Comparison of ENCODE assay signal across 22 cellular contexts in genomic region chr4:1018147-1019020, GRCh38. TPM values are rescaled to one million over a fixed set of nuclear protein-coding genes. Genes with fewer than 3 reads are reported as not detected.
DNase-seq lines count a peak whose midpoint lies in the region; ATAC-seq, FAIRE-seq and TF ChIP-seq lines count a peak whose summit lies in the region.
"Had no signal": no experiment of that assay in that cellular context is flagged by ENCODE, and none has a peak within 500 bp of the region (broad histone marks: within the 10 kb centered on the region; RNA-seq: fewer than 3 reads in every experiment).

No MANE protein-coding gene starts in this region.

- no peaks in the 10 kb centered on the region for H3K9me3 Mint-ChIP-seq in astrocyte (ENCODE audit: unreplicated experiment)
- no peaks in the 10 kb centered on the region for H3K9me3 Mint-ChIP-seq in stimulated activated naive B cell treated with anti-CD40 and anti-IgM and Interleukin-4, amounts not matched to agents 10 μg/mL and 1 μg/mL and 100 μg/mL, for 72 hours
- H3K9me3 Mint-ChIP-seq: CD14-positive monocyte had no signal

- no peak overlapping the region for H3K27ac Mint-ChIP-seq in astrocyte (ENCODE audit: unreplicated experiment)
- H3K27ac Mint-ChIP-seq in stimulated activated naive B cell treated with anti-CD40 and anti-IgM and Interleukin-4, amounts not matched to agents 10 μg/mL and 1 μg/mL and 100 μg/mL, for 72 hours: peak overlapping the region; percentile 65
- H3K27ac Mint-ChIP-seq: CD14-positive monocyte had no signal

- no peak for ATAC-seq in stimulated activated naive B cell treated with anti-CD40 and anti-IgM and Interleukin-4, amounts not matched to agents 10 μg/mL and 1 μg/mL and 100 μg/mL, for 72 hours (replicated peaks)

- no peaks in the 10 kb centered on the region for H3K27me3 Mint-ChIP-seq in astrocyte (ENCODE audit: low read depth, unreplicated experiment)
- no peaks in the 10 kb centered on the region for H3K27me3 Mint-ChIP-seq in stimulated activated naive B cell treated with anti-CD40 and anti-IgM and Interleukin-4, amounts not matched to agents 10 μg/mL and 1 μg/mL and 100 μg/mL, for 72 hours

- peaks cover 28% of the 10 kb centered on the region for H3K4me1 ChIP-seq in astrocyte (ENCODE audit: insufficient read depth, low read length)
- H3K4me1 ChIP-seq: HAP-1, SJSA1 had no signal

- peaks cover 2% of the 10 kb centered on the region for H3K36me3 Mint-ChIP-seq in astrocyte (ENCODE audit: low read depth, unreplicated experiment)
- H3K36me3 Mint-ChIP-seq in stimulated activated naive B cell treated with anti-CD40 and anti-IgM and Interleukin-4, amounts not matched to agents 10 μg/mL and 1 μg/mL and 100 μg/mL, for 72 hours: peaks cover 0 to 3% of the 10 kb centered on the region in 2 donors
- H3K36me3 Mint-ChIP-seq: CD14-positive monocyte had no signal

- no peaks in the 10 kb centered on the region for H3K36me3 ChIP-seq in astrocyte (ENCODE audit: insufficient read depth, low read length)
- H3K36me3 ChIP-seq: Peyer's patch, SJSA1 had no signal

- H3K4me1 Mint-ChIP-seq in astrocyte (ENCODE audit: low read depth, unreplicated experiment): peaks cover 2% of the 10 kb centered on the region
- H3K4me1 Mint-ChIP-seq in stimulated activated naive B cell treated with anti-CD40 and anti-IgM and Interleukin-4, amounts not matched to agents 10 μg/mL and 1 μg/mL and 100 μg/mL, for 72 hours: peaks cover 12 to 52% of the 10 kb centered on the region in 2 donors

- no peak overlapping the region for H3K4me3 Mint-ChIP-seq in astrocyte (ENCODE audit: unreplicated experiment)
- no peak overlapping the region for H3K4me3 Mint-ChIP-seq in stimulated activated naive B cell treated with anti-CD40 and anti-IgM and Interleukin-4, amounts not matched to agents 10 μg/mL and 1 μg/mL and 100 μg/mL, for 72 hours
- H3K4me3 Mint-ChIP-seq: CD14-positive monocyte had no signal

- no peaks in the 10 kb centered on the region for H3K27me3 ChIP-seq in astrocyte (ENCODE audit: insufficient read depth, low read length)
- H3K27me3 ChIP-seq: Peyer's patch, SJSA1 had no signal

- no peak overlapping the region for H3K9ac ChIP-seq in astrocyte (ENCODE audit: low read length)

- peaks cover 71% of the 10 kb centered on the region for H4K20me1 ChIP-seq in astrocyte (ENCODE audit: insufficient read depth, low read length)

- no peak for TF ChIP-seq CTCF in astrocyte (IDR thresholded peaks at IDR 0.05; ENCODE audit: insufficient read depth, low read depth, low read length)

- H3K4me3 ChIP-seq in astrocyte (ENCODE audit: insufficient read depth, low read depth, low read length): no peak overlapping the region
- H3K4me3 ChIP-seq: HAP-1, Peyer's patch, SJSA1 had no signal

- H2AFZ ChIP-seq in astrocyte (ENCODE audit: low read depth, low read length): no peak overlapping the region

- H3K4me2 ChIP-seq in astrocyte (ENCODE audit: low read length): peak overlapping the region; percentile 42

- peaks cover 58% of the 10 kb centered on the region for H3K79me2 ChIP-seq in astrocyte (ENCODE audit: insufficient read depth, low read length)

- no peak for FAIRE-seq in astrocyte (lab: Jason Lieb, UNC)
- FAIRE-seq: D721Med had no signal

- DNase-seq in NCI-H82 (lab: John Stamatoyannopoulos, UW) (peak; percentile 28), NCI-H82 treated with DMSO at 0.1 percent for 48 hours (lab: John Stamatoyannopoulos, UW; ENCODE audit: unreplicated experiment) (no peak), astrocyte (ENCODE audit: low read depth) (no peak), left kidney (ENCODE audit: low read depth, low spot score) (peak; percentile 74), NCI-H187 (lab: John Stamatoyannopoulos, UW) (no peak), GOT3 (lab: John Stamatoyannopoulos, UW) (no peak), 8988T (no peak)
- DNase-seq in stimulated activated naive B cell treated with anti-CD40 and anti-IgM and Interleukin-4, amounts not matched to agents 10 μg/mL and 1 μg/mL and 100 μg/mL, for 72 hours: no peak
- DNase-seq: AML-193, DMS53, GF-D8, Kasumi-1, NCI-H1930, NCI-H2227 treated with DMSO at 0.1 percent for 48 hours, NCI-H510A, NCI-H748 treated with DMSO at 0.1 percent for 48 hours, Peyer's patch had no signal

- H3K27ac ChIP-seq in astrocyte (ENCODE audit: low read depth, low read length): no peak overlapping the region
- H3K27ac ChIP-seq: 22Rv1, Peyer's patch, SJSA1 had no signal

- H3K9me3 ChIP-seq in astrocyte (ENCODE audit: insufficient read depth, low read depth, low read length): no peaks in the 10 kb centered on the region
- H3K9me3 ChIP-seq: HAP-1, Peyer's patch, SJSA1 had no signal

RNA-seq across cellular contexts. Expression of gene FGFRL1, which starts 7.0 kb away (rescaled TPM):
- total RNA-seq in astrocyte: 64.2 and 64.9 TPM in 2 replicates

RNA-seq across cellular contexts. Expression of gene SLC26A1, which starts 25.2 kb away (rescaled TPM):
- 0.34 and 0.38 TPM in 2 replicates for total RNA-seq in astrocyte
- total RNA-seq: SJSA1 had no signal

RNA-seq across cellular contexts. Expression of gene IDUA, which starts 31.5 kb away (rescaled TPM):
- total RNA-seq in astrocyte: 20.5 and 27.0 TPM in 2 replicates

RNA-seq across cellular contexts. Expression of gene DGKQ, which starts 45.0 kb away (rescaled TPM):
- total RNA-seq in astrocyte: 19.0 and 20.2 TPM in 2 replicates

Comparison
In these comparisons a context has a peak if more than half of its experiments do, and no peak if none do; other contexts are left out.
1. DNase-seq: peak in NCI-H82 (single experiment) and left kidney (single experiment); none in NCI-H82 treated with DMSO at 0.1 percent for 48 hours (single experiment), astrocyte (single experiment), stimulated activated naive B cell treated with anti-CD40 and anti-IgM and Interleukin-4, amounts not matched to agents 10 μg/mL and 1 μg/mL and 100 μg/mL, for 72 hours (single experiment), NCI-H187 (0 of 2), GOT3 (single experiment) and 8988T (single experiment).